ENCODE assay signal across 9 cellular contexts in the genomic region with DNA sequence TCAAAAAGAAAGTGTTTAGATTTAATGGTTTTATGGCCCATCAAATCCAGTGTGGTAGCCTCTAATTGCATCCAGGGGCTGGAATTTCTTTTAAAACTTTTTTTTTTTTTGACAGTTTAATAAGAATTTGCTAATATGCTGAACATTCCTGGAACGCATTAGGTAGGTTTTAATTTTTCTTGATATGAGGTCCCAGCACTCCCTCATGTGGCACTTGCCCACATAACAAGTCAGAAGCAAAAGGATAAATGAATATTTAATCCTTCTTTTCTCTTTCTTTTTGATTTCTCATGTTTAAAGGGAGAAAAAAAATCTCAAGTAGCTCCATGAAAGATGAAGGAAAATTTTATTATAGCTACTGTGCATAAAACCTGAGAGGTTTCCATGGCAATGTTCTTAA. TPM values are rescaled to one million over a fixed set of nuclear protein-coding genes. Genes with fewer than 3 reads are reported as not detected.
A peak's percentile ranks its signal among the peaks of the same experiment; 100 is the strongest.
DNase-seq lines count a peak whose midpoint lies in the region; ATAC-seq, FAIRE-seq and TF ChIP-seq lines count a peak whose summit lies in the region.
"Had no signal": no experiment of that assay in that cellular context is flagged by ENCODE, and none has a peak within 500 bp of the region (broad histone marks: within the 10 kb centered on the region; RNA-seq: fewer than 3 reads in every experiment).

No MANE protein-coding gene starts in this region.

- H3K36me3 Mint-ChIP-seq in activated naive CD4-positive, alpha-beta T cell treated with anti-CD3 and anti-CD28 coated beads, Interleukin-2, amount 10 ng/mL, durations not matched to agents 7 days and 5 days, result no peaks in the 10 kb centered on the region

- CTCF ChIA-PET in BJ (lab: Yijun Ruan, JAX), result interaction anchor here (0.6 to 4.8 kb wide), 11 partner anchors 10 to 1699 kb away, joined by 3 to 25 read pairs (median 4); no protein-coding TSS in a partner anchor
- CTCF ChIA-PET in activated naive CD4-positive, alpha-beta T cell treated with anti-CD3 and anti-CD28 coated beads, Interleukin-2, amount 10 ng/mL, durations not matched to agents 7 days and 5 days (lab: Charles Lee), result interaction anchor here (0.7 to 2.6 kb wide), 2 partner anchors 10 to 796 kb away, joined by 3 to 10 read pairs; no protein-coding TSS in a partner anchor

- H3K36me3 ChIP-seq in BJ (ENCODE audit: control insufficient read depth, insufficient read depth, low read length) (no peaks in the 10 kb centered on the region), adrenal gland (replicated peaks in 1 of 2) (no peaks in the 10 kb centered on the region), aorta (ENCODE audit: control insufficient read depth in 1 of 2, insufficient read depth in 2 of 2, low read length in 1 of 2) (no peaks in the 10 kb centered on the region)

- peaks cover 2% of the 10 kb centered on the region for H3K27me3 Mint-ChIP-seq in stimulated activated naive CD8-positive, alpha-beta T cell treated with anti-CD3 and anti-CD28 coated beads, Interleukin-15, amount 100 ng/mL, for 72 hours
- H3K27me3 Mint-ChIP-seq in activated naive CD4-positive, alpha-beta T cell treated with anti-CD3 and anti-CD28 coated beads, Interleukin-2, amount 10 ng/mL, durations not matched to agents 7 days and 5 days, result no peaks in the 10 kb centered on the region

- no peak overlapping the region for H3K27ac Mint-ChIP-seq in stimulated activated naive CD8-positive, alpha-beta T cell treated with anti-CD3 and anti-CD28 coated beads, Interleukin-15, amount 100 ng/mL, for 72 hours
- H3K27ac Mint-ChIP-seq in activated naive CD4-positive, alpha-beta T cell treated with anti-CD3 and anti-CD28 coated beads, Interleukin-2, amount 10 ng/mL, durations not matched to agents 7 days and 5 days, result no peak overlapping the region
- H3K27ac Mint-ChIP-seq: activated CD4-positive, alpha-beta T cell treated with anti-CD3 and anti-CD28 coated beads for 36 hours had no signal

- TF ChIP-seq POLR2A in adrenal gland (IDR thresholded peaks at IDR 0.05) (no peak), H54 (IDR thresholded peaks at IDR 0.05; ENCODE audit: low read depth, low read length) (no peak)

- TF ChIP-seq CTCF in BJ (IDR thresholded peaks at IDR 0.05; ENCODE audit: insufficient read depth, low read depth, low read length) (peak; percentile 61), adrenal gland (IDR thresholded peaks at IDR 0.05) (peak in 5 of 6 experiments; percentile 20 to 47 (median 30))

- FAIRE-seq in H54 (lab: Jason Lieb, UNC), result no peak

- H3K9me3 ChIP-seq in adrenal gland (replicated peaks in 1 of 3), result no peaks in the 10 kb centered on the region
- no peaks in the 10 kb centered on the region for H3K9me3 ChIP-seq in aorta (ENCODE audit: control insufficient read depth, low read length)

- H3K27ac ChIP-seq in adrenal gland, result no peak overlapping the region
- H3K27ac ChIP-seq in aorta (ENCODE audit: low read depth in 1 of 2, low read length in 2 of 2), result no peak overlapping the region

- DNase-seq in BJ (ENCODE audit: low read depth) (no peak), HS-5 (ENCODE audit: low read depth) (peak; percentile 15), adrenal gland (peak in 1 of 7 donors; percentile 12), left lobe of liver (ENCODE audit: low spot score) (no peak), aorta (no peak), H54 (ENCODE audit: insufficient read length, low spot score) (no peak)
- DNase-seq in stimulated activated naive CD8-positive, alpha-beta T cell treated with anti-CD3 and anti-CD28 coated beads, Interleukin-15, amount 100 ng/mL, for 72 hours, result no peak
- no peak for DNase-seq in activated naive CD4-positive, alpha-beta T cell treated with anti-CD3 and anti-CD28 coated beads, Interleukin-2, amount 10 ng/mL, durations not matched to agents 7 days and 5 days
- DNase-seq: activated CD4-positive, alpha-beta T cell treated with anti-CD3 and anti-CD28 coated beads for 36 hours had no signal

- H3K4me1 ChIP-seq in adrenal gland (replicated peaks in 1 of 2) (no peaks in the 10 kb centered on the region), aorta (ENCODE audit: control insufficient read depth in 1 of 2, insufficient read depth in 2 of 2, low read length in 2 of 2) (peaks cover 0 to 2% of the 10 kb centered on the region in 2 donors)

- peak; percentile 41 for ATAC-seq in left lobe of liver
- ATAC-seq in aorta (ENCODE audit: low FRiP score), result no peak
- ATAC-seq in stimulated activated naive CD8-positive, alpha-beta T cell treated with anti-CD3 and anti-CD28 coated beads, Interleukin-15, amount 100 ng/mL, for 72 hours, result no peak
- ATAC-seq: activated CD4-positive, alpha-beta T cell treated with anti-CD3 and anti-CD28 coated beads for 36 hours had no signal

- POLR2A ChIA-PET in BJ (lab: Charles Lee), result interaction anchor here (0.6 kb wide), 1 partner anchor 86 kb away, joined by 3 read pairs; no protein-coding TSS in a partner anchor

- WGBS in adrenal gland, 4 donors, result 13 to 25% (median 19%) methylated on average over 1 of the region's 1 CpG
- 9 to 13% methylated on average over 1 of the region's 1 CpG for WGBS in aorta, 2 donors

- H3K4me3 Mint-ChIP-seq in stimulated activated naive CD8-positive, alpha-beta T cell treated with anti-CD3 and anti-CD28 coated beads, Interleukin-15, amount 100 ng/mL, for 72 hours, result no peak overlapping the region
- no peak overlapping the region for H3K4me3 Mint-ChIP-seq in activated naive CD4-positive, alpha-beta T cell treated with anti-CD3 and anti-CD28 coated beads, Interleukin-2, amount 10 ng/mL, durations not matched to agents 7 days and 5 days
- H3K4me3 Mint-ChIP-seq: activated CD4-positive, alpha-beta T cell treated with anti-CD3 and anti-CD28 coated beads for 36 hours had no signal

- H3K4me1 Mint-ChIP-seq in stimulated activated naive CD8-positive, alpha-beta T cell treated with anti-CD3 and anti-CD28 coated beads, Interleukin-15, amount 100 ng/mL, for 72 hours, result no peaks in the 10 kb centered on the region
- H3K4me1 Mint-ChIP-seq in activated naive CD4-positive, alpha-beta T cell treated with anti-CD3 and anti-CD28 coated beads, Interleukin-2, amount 10 ng/mL, durations not matched to agents 7 days and 5 days, result no peaks in the 10 kb centered on the region
- H3K4me1 Mint-ChIP-seq: activated CD4-positive, alpha-beta T cell treated with anti-CD3 and anti-CD28 coated beads for 36 hours had no signal

- no peaks in the 10 kb centered on the region for H3K9me3 Mint-ChIP-seq in stimulated activated naive CD8-positive, alpha-beta T cell treated with anti-CD3 and anti-CD28 coated beads, Interleukin-15, amount 100 ng/mL, for 72 hours
- no peaks in the 10 kb centered on the region for H3K9me3 Mint-ChIP-seq in activated naive CD4-positive, alpha-beta T cell treated with anti-CD3 and anti-CD28 coated beads, Interleukin-2, amount 10 ng/mL, durations not matched to agents 7 days and 5 days

- H3K4me3 ChIP-seq in BJ (ENCODE audit: low read depth, low read length) (no peak overlapping the region), adrenal gland (no peak overlapping the region), aorta (ENCODE audit: low read length in 2 of 2) (no peak overlapping the region)

- intact Hi-C loops in adrenal gland (cut with DNase I) (no loop called here), aorta (cut with DNase I) (no loop called here)

- peaks cover 2% of the 10 kb centered on the region; the same call in 1 of the 2 replicates for H3K27me3 ChIP-seq in BJ (ENCODE audit: control insufficient read depth, insufficient read depth, low read length)
- H3K27me3 ChIP-seq in adrenal gland, result no peaks in the 10 kb centered on the region
- H3K27me3 ChIP-seq in aorta (ENCODE audit: control insufficient read depth in 1 of 2, insufficient read depth in 2 of 2, low read length in 1 of 2), result no peaks in the 10 kb centered on the region

RNA-seq across cellular contexts. Expression of gene HAO1, which starts 13.5 kb away (rescaled TPM):
- not detected in 2 replicates for polyA plus RNA-seq in BJ (2011; rRNA removed)
- not detected in 2 replicates for polyA minus RNA-seq in BJ (2011; rRNA and poly(A)+ RNA removed)
- total RNA-seq in adrenal gland, result not detected
- under 1 TPM in 1 of 3 donors, not detected in 2; 0.07 TPM for polyA plus RNA-seq in adrenal gland
- 224 TPM for total RNA-seq in left lobe of liver
- not detected for total RNA-seq in aorta
- not detected for polyA plus RNA-seq in aorta
- total RNA-seq: activated CD4-positive, alpha-beta T cell treated with anti-CD3 and anti-CD28 coated beads for 36 hours had no signal

Comparison
In these comparisons a context has a peak if more than half of its experiments do, and no peak if none do; other contexts are left out.
1. RNA of gene HAO1, which starts 13.5 kb away (total RNA-seq): 224 TPM in left lobe of liver (single experiment); not detected in adrenal gland and not detected in aorta; every median in the first group is over 100 times any median in the second.